In genomic region chr5:141359790-141360426, GRCh38 we compare ENCODE assay signal across 8 cellular contexts. TPM values are rescaled to one million over a fixed set of nuclear protein-coding genes. Genes with fewer than 3 reads are reported as not detected.
DNase-seq lines count a peak whose midpoint lies in the region; ATAC-seq, FAIRE-seq and TF ChIP-seq lines count a peak whose summit lies in the region.

Gene PCDHGB2 (plus strand): TSS chr5:141359994. CDS start chr5:141360136, 142 bp downstream.

- H3K27ac Mint-ChIP-seq in CD4-positive, alpha-beta T cell = no peak within 1 kb of the TSS

- H3K27me3 Mint-ChIP-seq in CD4-positive, alpha-beta T cell = peaks cover 91% of the 10 kb centered on the region

- FAIRE-seq in bronchial epithelial cell (lab: Jason Lieb, UNC) = no peak

- H3K36me3 ChIP-seq in bronchial epithelial cell (ENCODE audit: control insufficient read depth, insufficient read depth, low read length) = no peaks in the 10 kb centered on the region

- peaks cover 6% of the 10 kb centered on the region for H3K4me1 Mint-ChIP-seq in CD4-positive, alpha-beta T cell (ENCODE audit: low read depth)

- no peak for DNase-seq in CD4-positive, alpha-beta T cell
- DNase-seq in NCI-H446 (lab: John Stamatoyannopoulos, UW) = peak; percentile 62 to 64
- DNase-seq in bronchial epithelial cell (ENCODE audit: low read depth) = peak; percentile 25
- peak; percentile 79 for DNase-seq in mesenteric fat pad (ENCODE audit: low spot score)
- DNase-seq in NCI-H510A (lab: John Stamatoyannopoulos, UW) = no peak

- no peak for TF ChIP-seq CTCF in CD4-positive, alpha-beta T cell (IDR thresholded peaks at IDR 0.05)
- peak; percentile 33 for TF ChIP-seq CTCF in bronchial epithelial cell (IDR thresholded peaks at IDR 0.05; ENCODE audit: insufficient read depth, low read length, severe bottlenecking)

- peak within 1 kb of the TSS; percentile 23 for H3K4me3 ChIP-seq in bronchial epithelial cell (ENCODE audit: low read depth, low read length)

- H3K36me3 Mint-ChIP-seq in CD4-positive, alpha-beta T cell (ENCODE audit: low read depth) = peaks cover 42% of the 10 kb centered on the region

- peaks cover 88% of the 10 kb centered on the region for H3K27me3 ChIP-seq in CD4-positive, alpha-beta T cell (ENCODE audit: control insufficient read depth, insufficient read depth, low read length)
- H3K27me3 ChIP-seq in bronchial epithelial cell (ENCODE audit: control insufficient read depth, insufficient read depth, low read length) = peaks cover 13% of the 10 kb centered on the region

- POLR2A ChIA-PET in CD4-positive, alpha-beta T cell (lab: Charles Lee) = no interaction called here

- no peak within 1 kb of the TSS for H3K27ac ChIP-seq in CD4-positive, alpha-beta T cell (ENCODE audit: low read depth, low read length)

- peaks cover 28% of the 10 kb centered on the region for H3K9me3 Mint-ChIP-seq in CD4-positive, alpha-beta T cell

- intact Hi-C loops in CD4-positive, alpha-beta T cell (cut with DNase I, micrococcal nuclease) = loop anchor here (10.0 kb wide), 2 partner anchors 55 to 135 kb away; partner anchors contain the start of genes PCDHB14 (in 1 of the 2), PCDHGA10 (in 1 of the 2) and PCDHGB7 (in 1 of the 2)

- CTCF ChIA-PET in CD4-positive, alpha-beta T cell (lab: Charles Lee) = interaction anchor here (0.9 to 1.5 kb wide), 2 partner anchors 10 to 204 kb away, joined by 3 to 6 read pairs; partner anchors contain the start of gene PCDHGB3

- H3K4me3 Mint-ChIP-seq in CD4-positive, alpha-beta T cell = peak within 1 kb of the TSS; percentile 81

- peaks cover 44% of the 10 kb centered on the region for H3K9me3 ChIP-seq in CD4-positive, alpha-beta T cell (ENCODE audit: control insufficient read depth, low read length)

- no peak for ATAC-seq in CD4-positive, alpha-beta T cell (ENCODE audit: poor library complexity)
- ATAC-seq in GM21515 (IDR thresholded peaks at IDR 0.05; ENCODE audit: unreplicated experiment) (peak; percentile 63), HG03457 (IDR thresholded peaks at IDR 0.05; ENCODE audit: unreplicated experiment) (no peak), HG03095 (IDR thresholded peaks at IDR 0.05; ENCODE audit: unreplicated experiment) (no peak)

RNA-seq across cellular contexts. Expression of gene PCDHGB2, which starts in this region (rescaled TPM):
- total RNA-seq in CD4-positive, alpha-beta T cell = under 1 TPM; 0.19 to 0.20 TPM
- total RNA-seq in bronchial epithelial cell = under 0.01 and 0.26 TPM in 2 replicates
- total RNA-seq in mesenteric fat pad = 3.1 TPM

Comparison
In these comparisons a context has a peak if more than half of its experiments do, and no peak if none do; other contexts are left out.
1. Peak in DNase-seq and H3K4me3 ChIP-seq in bronchial epithelial cell; RNA of the gene not detected or under 1 TPM.
2. DNase-seq: peak in NCI-H446 (2 of 2) and mesenteric fat pad (single experiment); none in CD4-positive, alpha-beta T cell (0 of 10) and NCI-H510A (single experiment).